8 cellular contexts compared by ENCODE assay signal in genomic region chr16:10944249-10945064, GRCh38. TPM values are rescaled to one million over a fixed set of nuclear protein-coding genes. Genes with fewer than 3 reads are reported as not detected.
DNase-seq lines count a peak whose midpoint lies in the region; ATAC-seq and TF ChIP-seq lines count a peak whose summit lies in the region.

TSS of gene CLEC16A (plus strand) at chr16:10944564. CDS start at chr16:10944718, 154 bp downstream.

- H3K4me1 ChIP-seq in spleen, result peaks cover 42 to 91% (median 83%) of the 10 kb centered on the region in 6 donors

- WGBS in spleen, 5 donors, result 0 to 1% (median 1%) methylated on average over 68 to 86 of the region's 86 CpGs

- no peaks in the 10 kb centered on the region for H3K27me3 Mint-ChIP-seq in central memory CD8-positive, alpha-beta T cell

- peak; percentile 96 for DNase-seq in AG10803 (ENCODE audit: low read depth)
- peak; percentile 72 to 97 for DNase-seq in NCI-H446 (lab: John Stamatoyannopoulos, UW)
- peak; percentile 92 to 94 (median 92) for DNase-seq in activated CD4-positive, CD25-positive, alpha-beta regulatory T cell (lab: John Stamatoyannopoulos, UW)
- peak; percentile 90 to 92 for DNase-seq in central memory CD8-positive, alpha-beta T cell (ENCODE audit: low spot score in 2 of 2)
- DNase-seq in inferior parietal cortex (ENCODE audit: extremely low spot score), result peak; percentile 97
- peak; percentile 100 for DNase-seq in spleen

- ATAC-seq in GM19035 (IDR thresholded peaks at IDR 0.05; ENCODE audit: unreplicated experiment) (peak; percentile 67), HG03342 (IDR thresholded peaks at IDR 0.05; ENCODE audit: unreplicated experiment) (peak; percentile 62)
- peak; percentile 74 for ATAC-seq in central memory CD8-positive, alpha-beta T cell (replicated peaks; ENCODE audit: extremely low read depth, poor library complexity, severe bottlenecking)

- peak within 1 kb of the TSS; percentile 80 for H3K4me3 ChIP-seq in AG10803 (ENCODE audit: low read length)
- peak within 1 kb of the TSS; percentile 56 to 98 (median 86) for H3K4me3 ChIP-seq in spleen

- H3K27ac ChIP-seq in spleen, result peak within 1 kb of the TSS; percentile 48 to 93 (median 84)

- peak; percentile 58 to 79 (median 62) for TF ChIP-seq POLR2A in spleen (IDR thresholded peaks at IDR 0.05)

- no peaks in the 10 kb centered on the region for H3K9me3 ChIP-seq in spleen

- H3K27me3 ChIP-seq in spleen (replicated peaks in 1 of 7), result no peaks in the 10 kb centered on the region

- no peak for TF ChIP-seq CTCF in AG10803 (conservative IDR thresholded peaks at IDR 0.05; ENCODE audit: low read length)
- peak in 5 of 11 experiments; percentile 23 to 56 (median 36) for TF ChIP-seq CTCF in spleen (IDR thresholded peaks at IDR 0.05 in 8 of 11, conservative IDR thresholded peaks at IDR 0.05 in 3 of 11)

- H3K36me3 ChIP-seq in spleen, result no peaks in the 10 kb centered on the region

- peak within 1 kb of the TSS; percentile 90 for H3K4me3 Mint-ChIP-seq in central memory CD8-positive, alpha-beta T cell

- peaks cover 68% of the 10 kb centered on the region for H3K4me1 Mint-ChIP-seq in central memory CD8-positive, alpha-beta T cell

- peaks cover 7% of the 10 kb centered on the region for H3K36me3 Mint-ChIP-seq in central memory CD8-positive, alpha-beta T cell (ENCODE audit: insufficient read depth)

- H3K27ac Mint-ChIP-seq in central memory CD8-positive, alpha-beta T cell (ENCODE audit: low read depth), result peak within 1 kb of the TSS; percentile 86

- intact Hi-C loops in spleen (cut with DNase I; ENCODE audit: low total_unique reads), result no loop called here

- H3K9me3 Mint-ChIP-seq in central memory CD8-positive, alpha-beta T cell, result no peaks in the 10 kb centered on the region

RNA-seq across cellular contexts. Expression of gene CLEC16A, which starts in this region (rescaled TPM):
- 10 to 100 TPM; 32.1 to 54.6 (median 43.8) TPM for total RNA-seq in spleen
- 10 to 100 TPM in 1 of 3 donors, 1 to 10 TPM in 2; 7.3 to 15.9 (median 8.2) TPM for polyA plus RNA-seq in spleen

Comparison
In these comparisons a context has a peak if more than half of its experiments do, and no peak if none do; other contexts are left out.
1. Peak in every context shown above with its lines: DNase-seq, ATAC-seq, H3K4me3 ChIP-seq and H3K27ac ChIP-seq.